ENCODE assay signal across 23 cellular contexts in the genomic region with DNA sequence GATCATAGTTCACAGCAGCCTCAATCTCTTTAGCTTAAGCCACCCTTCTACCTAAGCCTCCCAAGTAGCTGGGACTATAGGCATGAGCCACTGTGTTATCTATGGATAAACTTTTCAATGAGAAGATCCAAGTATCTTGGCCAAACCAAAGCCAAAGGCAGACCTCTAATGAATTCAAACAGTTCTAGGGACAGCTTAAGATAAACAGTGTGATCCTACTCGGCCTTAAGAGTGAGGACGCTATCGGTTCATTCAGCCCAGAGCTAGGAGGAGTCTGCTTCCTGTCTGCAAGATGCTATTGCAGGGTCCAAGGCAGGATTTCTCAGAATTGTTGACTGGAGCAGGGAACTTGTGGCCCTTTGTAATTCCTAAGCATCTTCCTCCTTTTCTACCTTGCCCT.
"Had no signal": no experiment of that assay in that cellular context is flagged by ENCODE, and none has a peak within 500 bp of the region (broad histone marks: within the 10 kb centered on the region; RNA-seq: fewer than 3 reads in every experiment).

No MANE protein-coding gene starts in this region.

- H3K27ac ChIP-seq: coronary artery, epithelial cell of prostate, esophagus squamous epithelium, gastrocnemius medialis, heart right ventricle, left lung, lower lobe of right lung had no signal

- ATAC-seq: esophagus mucosa; gastrocnemius medialis; heart right ventricle; left cardiac atrium; left lung; left ventricle myocardium superior; lower lobe of right lung; naive thymus-derived CD4-positive, alpha-beta T cell had no signal

- H3K4me3 ChIP-seq: coronary artery, dorsolateral prefrontal cortex, esophagus squamous epithelium, gastrocnemius medialis, heart right ventricle, left lung, lower lobe of right lung had no signal

- H3K36me3 ChIP-seq: esophagus squamous epithelium, gastrocnemius medialis, heart right ventricle, left lung, lower lobe of right lung had no signal

- H3K4me1 ChIP-seq: esophagus squamous epithelium, gastrocnemius medialis, heart right ventricle, left lung, lower lobe of right lung had no signal

- DNase-seq: dermis blood vessel endothelial cell; dorsolateral prefrontal cortex; effector CD4-positive, alpha-beta T cell; effector memory CD4-positive, alpha-beta T cell; erythroblast; esophagus squamous epithelium; foreskin fibroblast; foreskin melanocyte; gastrocnemius medialis; glutamatergic neuron; head of caudate nucleus; heart right ventricle; hypothalamus; left cardiac atrium; left lung; left ventricle myocardium superior; lower lobe of right lung; mesenchymal stem cell; midbrain; naive thymus-derived CD4-positive, alpha-beta T cell had no signal

- H3K4me3 Mint-ChIP-seq: naive thymus-derived CD4-positive, alpha-beta T cell had no signal

- H3K9me3 ChIP-seq: gastrocnemius medialis, lower lobe of right lung had no signal

- H3K27me3 ChIP-seq: dorsolateral prefrontal cortex, esophagus squamous epithelium, gastrocnemius medialis, heart right ventricle, left lung had no signal
